ENCODE assay signal across 8 cellular contexts in genomic region chr13:26601669-26602068, GRCh38. TPM values are rescaled to one million over a fixed set of nuclear protein-coding genes. Genes with fewer than 3 reads are reported as not detected.
A peak's percentile ranks its signal among the peaks of the same experiment; 100 is the strongest.
DNase-seq lines count a peak whose midpoint lies in the region; ATAC-seq, FAIRE-seq and TF ChIP-seq lines count a peak whose summit lies in the region.

No MANE protein-coding gene starts in this region.

- H2AFZ ChIP-seq in SK-N-SH (ENCODE audit: low read depth): no peak overlapping the region
- H2AFZ ChIP-seq in HepG2 (ENCODE audit: low read length): no peak overlapping the region

- DNase-seq in GM12865 (ENCODE audit: low read depth) (peak; percentile 50), SK-N-SH (peak; percentile 53), HepG2 (ENCODE audit: low spot score) (no peak), putamen (ENCODE audit: low spot score) (no peak), posterior cingulate gyrus (no peak)

- H3K4me3 ChIP-seq in GM12865 (ENCODE audit: low read depth, low read length) (no peak overlapping the region), SK-N-SH (ENCODE audit: low read depth in 2 of 2, low read length in 1 of 2) (no peak overlapping the region), HepG2 (replicated peaks in 1 of 3; ENCODE audit: insufficient read depth in 1 of 3, low read depth in 2 of 3, low read length in 3 of 3) (no peak overlapping the region)

- H3K4me1 ChIP-seq in SK-N-SH (ENCODE audit: control insufficient read depth in 1 of 2, insufficient read depth in 2 of 2, low read depth in 1 of 2, low read length in 1 of 2): peaks cover 12 to 32% of the 10 kb centered on the region in 2 experiments; a peak in 3 of 4 replicates
- H3K4me1 ChIP-seq in HepG2 (ENCODE audit: insufficient read depth, low read length): peaks cover 23% of the 10 kb centered on the region

- BruUV-seq in HepG2 (replicated peaks; lab: Mats Ljungman, UMichigan): no TSS peak

- H3K36me3 ChIP-seq in SK-N-SH (replicated peaks in 1 of 2; ENCODE audit: control insufficient read depth in 1 of 2, insufficient read depth in 2 of 2, low read length in 1 of 2) (no peaks in the 10 kb centered on the region), HepG2 (replicated peaks in 1 of 2; ENCODE audit: control insufficient read depth in 1 of 2, insufficient read depth in 2 of 2, low read length in 2 of 2) (no peaks in the 10 kb centered on the region)

- peak overlapping the region; percentile 38; the same call in 1 of the 2 replicates for H3K4me2 ChIP-seq in SK-N-SH
- H3K4me2 ChIP-seq in HepG2 (ENCODE audit: low read depth, low read length): no peak overlapping the region

- peaks cover 9% of the 10 kb centered on the region for H3F3A ChIP-seq in SK-N-SH (replicated peaks; ENCODE audit: insufficient read depth)

- 9% methylated on average over 2 of the region's 2 CpGs for WGBS in SK-N-SH (ENCODE audit: low lambda C conversion rate)
- 20% methylated on average over 2 of the region's 2 CpGs for WGBS in HepG2 (ENCODE audit: low lambda C conversion rate)

- H3K9me3 ChIP-seq in SK-N-SH (0 out of 2 replicates have a peak, but pooled peaks cover 2% of the 10 kb centered on the region), HepG2 (ENCODE audit: low read length) (no peaks in the 10 kb centered on the region)

- H3K27ac ChIP-seq in SK-N-SH (ENCODE audit: low read depth in 2 of 2, low read length in 1 of 2) (peak overlapping the region; percentile 10 to 74; a peak in 3 of 4 replicates), HepG2 (ENCODE audit: extremely low read length, insufficient read depth, low read length) (no peak overlapping the region)

- H4K20me1 ChIP-seq in SK-N-SH (ENCODE audit: insufficient read depth): peaks cover 15% of the 10 kb centered on the region
- no peaks in the 10 kb centered on the region; the same call in 1 of the 2 replicates for H4K20me1 ChIP-seq in HepG2 (ENCODE audit: insufficient read depth, low read length)

- TF ChIP-seq EP300 in SK-N-SH (IDR thresholded peaks at IDR 0.05; ENCODE audit: borderline replicate concordance in 1 of 2, low read depth in 1 of 2, low read length in 1 of 2): peak; percentile 61 to 63; a peak in 3 of 4 replicates
- no peak for TF ChIP-seq EP300 in HepG2 (IDR thresholded peaks at IDR 0.05; ENCODE audit: low read depth in 2 of 2, low read length in 2 of 2)
- TF ChIP-seq EP300 in HepG2 (CRISPR knock-in tag; IDR thresholded peaks at IDR 0.05; ENCODE audit: borderline replicate concordance): no peak

- intact Hi-C loops in HepG2 (cut with micrococcal nuclease; ENCODE audit: unreplicated experiment): no loop called here
- intact Hi-C loops in posterior cingulate gyrus (cut with DNase I): no loop called here

- FAIRE-seq in HepG2 (lab: Jason Lieb, UNC): peak; percentile 32

- H3K9me2 ChIP-seq in SK-N-SH: no peaks in the 10 kb centered on the region

- H3K79me2 ChIP-seq in SK-N-SH (ENCODE audit: insufficient read depth) (peaks cover 85% of the 10 kb centered on the region), HepG2 (ENCODE audit: insufficient read depth, low read length) (peaks cover 45% of the 10 kb centered on the region)

- in situ Hi-C loops in HepG2 (cut with HindIII; ENCODE audit: extremely low pct_ligation_motif_present, low pct_unique_long_range_greater_than_20kb): no loop called here

- H3K27me3 ChIP-seq in SK-N-SH (ENCODE audit: insufficient read depth) (no peaks in the 10 kb centered on the region), HepG2 (ENCODE audit: control insufficient read depth in 1 of 2, insufficient read depth in 2 of 2, low read length in 2 of 2) (no peaks in the 10 kb centered on the region)

- TF ChIP-seq CTCF in GM12865 (IDR thresholded peaks at IDR 0.05; ENCODE audit: insufficient read depth, low read depth, low read length, missing control alignments): no peak
- TF ChIP-seq CTCF in SK-N-SH (IDR thresholded peaks at IDR 0.05): peak; percentile 29
- TF ChIP-seq CTCF in HepG2 (CRISPR knock-in tag; IDR thresholded peaks at IDR 0.05): 0 out of 2 replicates have a peak, but pooled peaks have one; percentile 21

- ATAC-seq in HG03103 (IDR thresholded peaks at IDR 0.05; ENCODE audit: low read depth, unreplicated experiment): peak; percentile 96
- ATAC-seq in HepG2: no peak
- no peak for ATAC-seq in HG03520 (IDR thresholded peaks at IDR 0.05; ENCODE audit: unreplicated experiment)
- ATAC-seq in GM18858 (IDR thresholded peaks at IDR 0.05; ENCODE audit: unreplicated experiment): no peak

- CTCF ChIA-PET in SK-N-SH (lab: Yijun Ruan, JAX): interaction anchor here (0.7 to 3.8 kb wide), 8 partner anchors 11 to 416 kb away, joined by 3 to 10 read pairs (median 4); no protein-coding TSS in a partner anchor
- CTCF ChIA-PET in HepG2 (lab: Yijun Ruan, JAX; ENCODE audit: low intra/inter-chr PET ratio, low total read pairs): no interaction called here

- POLR2A ChIA-PET in SK-N-SH (lab: Yijun Ruan, JAX) (no interaction called here), HepG2 (lab: Yijun Ruan, JAX) (no interaction called here)

- no peak overlapping the region for H3K9ac ChIP-seq in SK-N-SH
- H3K9ac ChIP-seq in HepG2 (ENCODE audit: insufficient read depth, low read depth, low read length): no peak overlapping the region

- TF ChIP-seq RAD21 in SK-N-SH (IDR thresholded peaks at IDR 0.05; ENCODE audit: low read length): peak; percentile 61
- TF ChIP-seq RAD21 in HepG2 (CRISPR knock-in tag; IDR thresholded peaks at IDR 0.05): no peak

- TF ChIP-seq POLR2A in HepG2 (IDR thresholded peaks at IDR 0.05; ENCODE audit: insufficient read depth in 1 of 2, low read depth in 2 of 2, low read length in 2 of 2): no peak

TF ChIP-seq in SK-N-SH, 30 proteins besides CTCF, POLR2A, EP300 and RAD21 (continues in another document):
- TF ChIP-seq ZBTB33 (IDR thresholded peaks at IDR 0.05; ENCODE audit: borderline replicate concordance, low read depth) (no peak), GABPA (IDR thresholded peaks at IDR 0.05; ENCODE audit: low read depth) (0 out of 2 replicates have a peak, but pooled peaks have one; percentile 21), CHD2 (IDR thresholded peaks at IDR 0.05; ENCODE audit: low read length, partially characterized antibody) (peak; percentile 66)

TF ChIP-seq in HepG2, 621 proteins besides CTCF, POLR2A, EP300 and RAD21:
- TF ChIP-seq STAG1 (CRISPR knock-in tag; IDR thresholded peaks at IDR 0.05): peak; percentile 28; the same call in 1 of the 2 replicates
- no peak for TF ChIP-seq ZNF362 (CRISPR knock-in tag; IDR thresholded peaks at IDR 0.05; ENCODE audit: borderline replicate concordance)
- TF ChIP-seq KAT8 (CRISPR knock-in tag; IDR thresholded peaks at IDR 0.05): no peak

RNA-seq across cellular contexts. Expression of gene WASF3, which starts 44.2 kb away (rescaled TPM):
- polyA plus RNA-seq in SK-N-SH (2012; rRNA removed) (10.4 and 12.8 TPM in 2 replicates), HepG2 (2011; rRNA removed) (12.1 and 17.2 TPM in 2 replicates)
- 14.4 and 14.8 TPM in 2 replicates for polyA plus RNA-seq in SK-N-SH (2012; cell fraction: cytosol; rRNA removed)
- polyA plus RNA-seq in SK-N-SH (2012; cell fraction: nucleus; rRNA removed): 13.8 and 19.2 TPM in 2 replicates
- total RNA-seq in HepG2 (2016; rRNA removed; fragmentation: Illumina TruSeq; extraction: Trizol): 10.4 and 13.3 TPM in 2 replicates
- total RNA-seq in HepG2 (2016; cell fraction: cytosol; rRNA removed; fragmentation: Illumina TruSeq; extraction: Trizol; ENCODE audit: low read depth): 2.9 and 3.0 TPM in 2 replicates
- total RNA-seq in HepG2 (2016; cell fraction: insoluble cytoplasmic fraction; rRNA removed; fragmentation: Illumina TruSeq; extraction: Trizol): 10.6 and 10.8 TPM in 2 replicates
- 17.8 and 19.7 TPM in 2 replicates for total RNA-seq in HepG2 (2016; cell fraction: membrane; rRNA removed; fragmentation: Illumina TruSeq; extraction: Trizol)
- total RNA-seq in HepG2 (2016; cell fraction: nucleus; rRNA removed; fragmentation: Illumina TruSeq; extraction: Trizol): 8.8 and 10.1 TPM in 2 replicates
- 7.4 and 8.4 TPM in 2 replicates for polyA plus RNA-seq in HepG2 (2011; cell fraction: cytosol; rRNA removed)
- 8.3 and 8.8 TPM in 2 replicates for polyA plus RNA-seq in HepG2 (2011; cell fraction: nucleus; rRNA removed)
- 9.8 and 11.3 TPM in 2 replicates for polyA plus RNA-seq in HepG2 (2012)
- polyA plus RNA-seq in HepG2 (2016; cell fraction: cytosol; fragmentation: Illumina TruSeq; extraction: Trizol; ENCODE audit: low read depth): 2.2 and 2.4 TPM in 2 replicates
- polyA plus RNA-seq in HepG2 (2016; cell fraction: insoluble cytoplasmic fraction; fragmentation: Illumina TruSeq; extraction: Trizol; ENCODE audit: low read depth): 12.6 and 14.8 TPM in 2 replicates
- 12.2 and 13.4 TPM in 2 replicates for polyA plus RNA-seq in HepG2 (2016; cell fraction: membrane; fragmentation: Illumina TruSeq; extraction: Trizol; ENCODE audit: low read depth)
- polyA plus RNA-seq in HepG2 (2016; cell fraction: nucleus; fragmentation: Illumina TruSeq; extraction: Trizol; ENCODE audit: insufficient read depth, low read depth): 13.2 and 13.7 TPM in 2 replicates
- polyA minus RNA-seq in HepG2 (2011; rRNA and poly(A)+ RNA removed; ENCODE audit: low replicate concordance): 12.1 TPM in 1 of 2 replicates, not detected in the other
- 7.7 and 8.0 TPM in 2 replicates for polyA minus RNA-seq in HepG2 (2011; cell fraction: cytosol; rRNA and poly(A)+ RNA removed)
- polyA minus RNA-seq in HepG2 (2011; cell fraction: nucleus; rRNA and poly(A)+ RNA removed): 6.6 and 7.0 TPM in 2 replicates

Comparison
In these comparisons a context has a peak if more than half of its experiments do, and no peak if none do; other contexts are left out.
1. DNase-seq: peak in GM12865 (single experiment) and SK-N-SH (single experiment); none in HepG2 (single experiment), putamen (single experiment) and posterior cingulate gyrus (0 of 10).